In the genomic region with DNA sequence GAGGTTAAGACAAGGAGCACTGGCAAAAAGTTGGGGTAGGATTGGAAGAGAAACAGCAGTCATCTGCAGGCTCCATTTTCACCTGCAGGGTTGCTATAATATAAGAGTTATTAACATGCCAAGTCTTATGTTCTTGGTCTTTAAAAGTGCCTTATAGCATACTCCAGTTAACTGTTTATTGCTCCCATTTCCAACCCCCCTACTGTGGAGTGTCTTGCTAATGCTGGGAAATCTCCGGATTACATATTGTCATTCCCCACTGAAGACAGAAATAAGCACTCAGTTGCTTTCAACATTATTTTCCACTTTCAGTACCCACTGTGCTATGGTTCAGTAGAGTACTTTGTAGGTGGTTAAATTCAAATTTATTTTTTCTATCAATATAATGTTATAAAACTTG, we compare ENCODE assay signal across 7 cellular contexts.
"Had no signal": no experiment of that assay in that cellular context is flagged by ENCODE, and none has a peak within 500 bp of the region (broad histone marks: within the 10 kb centered on the region; RNA-seq: fewer than 3 reads in every experiment).

No MANE protein-coding gene starts in this region.

- H2AFZ ChIP-seq: GM23248 had no signal

- ATAC-seq: K562 had no signal

- H3K27ac ChIP-seq: GM23248 had no signal

- FAIRE-seq: HTR-8/SVneo, K562 had no signal

- H3K9ac ChIP-seq: GM23248 had no signal

- DNase-seq: GM23248, H7, HCEC 1CT, IMR-90, KG1 had no signal

- H3K4me3 ChIP-seq: GM23248, K562 had no signal
